Comparison of ENCODE assay signal across 31 cellular contexts in genomic region chr3:195762611-195763247, GRCh38. TPM values are rescaled to one million over a fixed set of nuclear protein-coding genes. Genes with fewer than 3 reads are reported as not detected.
"Had no signal": no experiment of that assay in that cellular context is flagged by ENCODE, and none has a peak within 500 bp of the region (broad histone marks: within the 10 kb centered on the region; RNA-seq: fewer than 3 reads in every experiment).

No MANE protein-coding gene starts in this region.

- ATAC-seq: activated naive CD4-positive, alpha-beta T cell treated with anti-CD3 and anti-CD28 coated beads, Interleukin-2, amount 50 U/mL, for 72 hours; effector memory CD8-positive, alpha-beta T cell had no signal

- H3K9me3 ChIP-seq: adrenal gland, ascending aorta, esophagus muscularis mucosa, mucosa of descending colon, sigmoid colon, upper lobe of left lung had no signal

- H3K4me3 ChIP-seq: adrenal gland, ascending aorta, esophagus muscularis mucosa, mucosa of descending colon, sigmoid colon, smooth muscle cell, upper lobe of left lung had no signal

- H3K36me3 ChIP-seq: adrenal gland, ascending aorta, brain microvascular endothelial cell, esophagus muscularis mucosa, sigmoid colon, upper lobe of left lung had no signal

- H3K9me3 Mint-ChIP-seq: activated naive CD4-positive, alpha-beta T cell treated with anti-CD3 and anti-CD28 coated beads, Interleukin-2, amount 50 U/mL, for 72 hours; activated T-cell treated with anti-CD3 and anti-CD28 coated beads, Interleukin-2, amount 50 U/mL, for 24 hours; activated T-helper 17 cell treated with anti-CD3 and anti-CD28 coated beads, Interleukin-2, amount 50 U/mL, for 72 hours; effector memory CD8-positive, alpha-beta T cell; neural crest cell had no signal

- DNase-seq: activated CD4-positive, alpha-beta T cell treated with anti-CD3 and anti-CD28 coated beads for 1 hour; activated CD4-positive, alpha-beta T cell treated with anti-CD3 and anti-CD28 coated beads, Interleukin-2, amount 50 U/mL, for 1 hour; activated CD8-positive, alpha-beta memory T cell treated with anti-CD3 and anti-CD28 coated beads for 24 hours; activated CD8-positive, alpha-beta memory T cell treated with anti-CD3 and anti-CD28 coated beads, Interleukin-2, amount 50 U/mL, for 4 hours; activated T-cell treated with anti-CD3 and anti-CD28 coated beads, Interleukin-2, amount 50 U/mL, for 24 hours; brain microvascular endothelial cell; central memory CD4-positive, alpha-beta T cell; effector memory CD8-positive, alpha-beta T cell; glutamatergic neuron; hippocampal formation; mesendoderm; retina; sigmoid colon; stimulated activated CD4-positive, alpha-beta T cell treated with anti-CD3 and anti-CD28 coated beads, Interleukin-2, amount 100 ng/mL, for 48 hours; stimulated activated CD8-positive, alpha-beta memory T cell treated with anti-CD3 and anti-CD28 coated beads, Interleukin-4, amount 100 ng/mL, for 48 hours; stimulated activated naive CD4-positive, alpha-beta T cell; T-helper 9 cell had no signal

- H3K4me3 Mint-ChIP-seq: activated T-cell treated with anti-CD3 and anti-CD28 coated beads, Interleukin-2, amount 50 U/mL, for 24 hours; activated T-helper 17 cell treated with anti-CD3 and anti-CD28 coated beads, Interleukin-2, amount 50 U/mL, for 72 hours; effector memory CD8-positive, alpha-beta T cell; neural crest cell had no signal

- H3K27ac ChIP-seq: adrenal gland, ascending aorta, brain microvascular endothelial cell, esophagus muscularis mucosa, sigmoid colon, upper lobe of left lung had no signal

- H3K27me3 ChIP-seq: ascending aorta had no signal

- H3K4me1 Mint-ChIP-seq: activated T-helper 17 cell treated with anti-CD3 and anti-CD28 coated beads, Interleukin-2, amount 50 U/mL, for 72 hours; neural crest cell had no signal

- H3K36me3 Mint-ChIP-seq: activated naive CD4-positive, alpha-beta T cell treated with anti-CD3 and anti-CD28 coated beads, Interleukin-2, amount 50 U/mL, for 72 hours had no signal

- H3K27ac Mint-ChIP-seq: activated naive CD4-positive, alpha-beta T cell treated with anti-CD3 and anti-CD28 coated beads, Interleukin-2, amount 50 U/mL, for 72 hours; activated T-cell treated with anti-CD3 and anti-CD28 coated beads, Interleukin-2, amount 50 U/mL, for 24 hours; activated T-helper 17 cell treated with anti-CD3 and anti-CD28 coated beads, Interleukin-2, amount 50 U/mL, for 72 hours; effector memory CD8-positive, alpha-beta T cell; progenitor cell of endocrine pancreas had no signal

- H3K4me2 ChIP-seq: smooth muscle cell had no signal

- H3K4me1 ChIP-seq: adrenal gland, ascending aorta had no signal

RNA-seq across cellular contexts. Expression of gene MUC20, which starts 42.0 kb away (rescaled TPM):
- total RNA-seq: dermis microvascular lymphatic vessel endothelial cell had no signal
- polyA plus RNA-seq: endothelial cell of umbilical vein had no signal

RNA-seq across cellular contexts. Expression of gene MUC4, which starts 49.0 kb away (rescaled TPM):
- total RNA-seq: ascending aorta, dermis microvascular lymphatic vessel endothelial cell, endothelial cell of umbilical vein, lower leg skin, neural crest cell, smooth muscle cell, subcutaneous adipose tissue had no signal
- polyA plus RNA-seq: smooth muscle cell had no signal
